1 cellular context compared by ENCODE assay signal in genomic region chr2:69643602-69644505, GRCh38.
A peak's percentile ranks its signal among the peaks of the same experiment; 100 is the strongest.
TF ChIP-seq lines count a peak whose summit lies in the region.

TSS of gene AAK1 (minus strand) at chr2:69643739. CDS start at chr2:69643040, 699 bp downstream.

TF ChIP-seq in HepG2, 621 proteins besides CTCF, POLR2A, EP300 and RAD21 (continued from another document and continues in another):
- TF ChIP-seq FOXJ3 (CRISPR knock-in tag; IDR thresholded peaks at IDR 0.05; ENCODE audit: borderline replicate concordance) = peak; percentile 35; the same call in 1 of the 2 replicates
- TF ChIP-seq ZSCAN12 (CRISPR knock-in tag; IDR thresholded peaks at IDR 0.05) = no peak
- TF ChIP-seq SNAPC2 (CRISPR knock-in tag; IDR thresholded peaks at IDR 0.05) = peak; percentile 30; the same call in 1 of the 2 replicates
- TF ChIP-seq HNRNPL (IDR thresholded peaks at IDR 0.05; ENCODE audit: low read depth, low read length) = peak; percentile 38; the same call in 1 of the 2 replicates
- TF ChIP-seq ZMYM4 (CRISPR knock-in tag; IDR thresholded peaks at IDR 0.05) = peak; percentile 75
- TF ChIP-seq ZNF24 (IDR thresholded peaks at IDR 0.05) = no peak
- 0 out of 2 replicates have a peak, but pooled peaks have one; percentile 28 for TF ChIP-seq STAT5B (CRISPR knock-in tag; IDR thresholded peaks at IDR 0.05)
- TF ChIP-seq ZNF790 (CRISPR knock-in tag; IDR thresholded peaks at IDR 0.05; ENCODE audit: borderline replicate concordance) = peak; percentile 89; the same call in 1 of the 2 replicates
- TF ChIP-seq ZBTB1 (CRISPR knock-in tag; IDR thresholded peaks at IDR 0.05; ENCODE audit: borderline replicate concordance) = no peak
- TF ChIP-seq ZBTB43 (CRISPR knock-in tag; conservative IDR thresholded peaks at IDR 0.05) = peak; percentile 78; the same call in 1 of the 2 replicates
- no peak; the same call in 1 of the 2 replicates for TF ChIP-seq EEA1 (CRISPR knock-in tag; IDR thresholded peaks at IDR 0.05; ENCODE audit: borderline replicate concordance)
- TF ChIP-seq RXRA (CRISPR knock-in tag; IDR thresholded peaks at IDR 0.05) = peak; percentile 57; the same call in 1 of the 2 replicates
- TF ChIP-seq ZNF382 (CRISPR knock-in tag; IDR thresholded peaks at IDR 0.05; ENCODE audit: borderline replicate concordance) = no peak
- no peak for TF ChIP-seq ZBTB20 (CRISPR knock-in tag; IDR thresholded peaks at IDR 0.05; ENCODE audit: borderline replicate concordance, low read depth)
- TF ChIP-seq BRD4 (CRISPR knock-in tag; IDR thresholded peaks at IDR 0.05) = 0 out of 2 replicates have a peak, but pooled peaks have one; percentile 18
- TF ChIP-seq LBX2 (CRISPR knock-in tag; IDR thresholded peaks at IDR 0.05; ENCODE audit: borderline replicate concordance) = no peak
- TF ChIP-seq NR0B2 (CRISPR knock-in tag; IDR thresholded peaks at IDR 0.05) = peak; percentile 42
- 0 out of 2 replicates have a peak, but pooled peaks have one; percentile 35 for TF ChIP-seq ZNF484 (CRISPR knock-in tag; IDR thresholded peaks at IDR 0.05; ENCODE audit: borderline replicate concordance, low read depth)
- no peak for TF ChIP-seq ZNF207 (IDR thresholded peaks at IDR 0.05; ENCODE audit: borderline replicate concordance)
- peak; percentile 84; the same call in 1 of the 2 replicates for TF ChIP-seq ZNF572 (CRISPR knock-in tag; IDR thresholded peaks at IDR 0.05)
- peak; percentile 74; the same call in 1 of the 2 replicates for TF ChIP-seq ZNF747 (CRISPR knock-in tag; IDR thresholded peaks at IDR 0.05; ENCODE audit: borderline replicate concordance)
- peak; percentile 78; the same call in 1 of the 2 replicates for TF ChIP-seq ZNF879 (CRISPR knock-in tag; IDR thresholded peaks at IDR 0.05)
- peak; percentile 90; the same call in 1 of the 2 replicates for TF ChIP-seq ARID4A (CRISPR knock-in tag; IDR thresholded peaks at IDR 0.05; ENCODE audit: borderline replicate concordance)
- no peak; the same call in 1 of the 2 replicates for TF ChIP-seq THRA (CRISPR knock-in tag; IDR thresholded peaks at IDR 0.05; ENCODE audit: borderline replicate concordance)
- peak; percentile 83 for TF ChIP-seq GABPA (IDR thresholded peaks at IDR 0.05; ENCODE audit: low read depth, low read length)
- TF ChIP-seq GABPA (CRISPR knock-in tag; IDR thresholded peaks at IDR 0.05; ENCODE audit: low read depth) = peak; percentile 92
- no peak; a peak in 1 of 4 replicates for TF ChIP-seq KLF16 (CRISPR knock-in tag; IDR thresholded peaks at IDR 0.05)
- no peak for TF ChIP-seq XBP1 (CRISPR knock-in tag; IDR thresholded peaks at IDR 0.05)
- TF ChIP-seq RBM39 (IDR thresholded peaks at IDR 0.05; ENCODE audit: low read depth, low read length, poor library complexity, severe bottlenecking) = peak; percentile 42
- TF ChIP-seq CBX1 (IDR thresholded peaks at IDR 0.05; ENCODE audit: low read depth) = peak; percentile 30
- TF ChIP-seq KMT2B (CRISPR knock-in tag; IDR thresholded peaks at IDR 0.05) = peak; percentile 94
- TF ChIP-seq DMAP1 (CRISPR knock-in tag; IDR thresholded peaks at IDR 0.05) = peak; percentile 84
- TF ChIP-seq XRCC5 (optimal IDR thresholded peaks at IDR 0.05; ENCODE audit: low read length) = no peak
- peak; percentile 76; the same call in 1 of the 2 replicates for TF ChIP-seq ZNF724P (CRISPR knock-in tag; IDR thresholded peaks at IDR 0.05; ENCODE audit: borderline replicate concordance)
- no peak for TF ChIP-seq NONO (IDR thresholded peaks at IDR 0.05)
- peak; percentile 88; the same call in 1 of the 2 replicates for TF ChIP-seq NONO (CRISPR knock-in tag; conservative IDR thresholded peaks at IDR 0.05)
- no peak for TF ChIP-seq TBX3 (IDR thresholded peaks at IDR 0.05; ENCODE audit: borderline replicate concordance)
- TF ChIP-seq HOXA5 (CRISPR knock-in tag; IDR thresholded peaks at IDR 0.05) = peak; percentile 74
- TF ChIP-seq SSRP1 (CRISPR knock-in tag; IDR thresholded peaks at IDR 0.05) = no peak
- TF ChIP-seq PAXIP1 (CRISPR knock-in tag; conservative IDR thresholded peaks at IDR 0.05) = peak; percentile 36
- TF ChIP-seq SAP130 (CRISPR knock-in tag; IDR thresholded peaks at IDR 0.05; ENCODE audit: low read depth) = peak; percentile 85
- peak; percentile 84; the same call in 1 of the 2 replicates for TF ChIP-seq FOXC1 (CRISPR knock-in tag; IDR thresholded peaks at IDR 0.05; ENCODE audit: borderline replicate concordance)
- no peak for TF ChIP-seq ZFAT (CRISPR knock-in tag; conservative IDR thresholded peaks at IDR 0.05)
- peak; percentile 83 for TF ChIP-seq GMEB1 (CRISPR knock-in tag; IDR thresholded peaks at IDR 0.05; ENCODE audit: borderline replicate concordance)
- TF ChIP-seq ZNF792 (CRISPR knock-in tag; IDR thresholded peaks at IDR 0.05) = peak; percentile 9; the same call in 1 of the 2 replicates
- peak; percentile 67 for TF ChIP-seq HOXA3 (CRISPR knock-in tag; IDR thresholded peaks at IDR 0.05)
- no peak for TF ChIP-seq FUBP1 (CRISPR knock-in tag; IDR thresholded peaks at IDR 0.05; ENCODE audit: borderline replicate concordance)
- TF ChIP-seq ZNF256 (CRISPR knock-in tag; conservative IDR thresholded peaks at IDR 0.05) = no peak
